2 cellular contexts compared by ENCODE assay signal in the genomic region with DNA sequence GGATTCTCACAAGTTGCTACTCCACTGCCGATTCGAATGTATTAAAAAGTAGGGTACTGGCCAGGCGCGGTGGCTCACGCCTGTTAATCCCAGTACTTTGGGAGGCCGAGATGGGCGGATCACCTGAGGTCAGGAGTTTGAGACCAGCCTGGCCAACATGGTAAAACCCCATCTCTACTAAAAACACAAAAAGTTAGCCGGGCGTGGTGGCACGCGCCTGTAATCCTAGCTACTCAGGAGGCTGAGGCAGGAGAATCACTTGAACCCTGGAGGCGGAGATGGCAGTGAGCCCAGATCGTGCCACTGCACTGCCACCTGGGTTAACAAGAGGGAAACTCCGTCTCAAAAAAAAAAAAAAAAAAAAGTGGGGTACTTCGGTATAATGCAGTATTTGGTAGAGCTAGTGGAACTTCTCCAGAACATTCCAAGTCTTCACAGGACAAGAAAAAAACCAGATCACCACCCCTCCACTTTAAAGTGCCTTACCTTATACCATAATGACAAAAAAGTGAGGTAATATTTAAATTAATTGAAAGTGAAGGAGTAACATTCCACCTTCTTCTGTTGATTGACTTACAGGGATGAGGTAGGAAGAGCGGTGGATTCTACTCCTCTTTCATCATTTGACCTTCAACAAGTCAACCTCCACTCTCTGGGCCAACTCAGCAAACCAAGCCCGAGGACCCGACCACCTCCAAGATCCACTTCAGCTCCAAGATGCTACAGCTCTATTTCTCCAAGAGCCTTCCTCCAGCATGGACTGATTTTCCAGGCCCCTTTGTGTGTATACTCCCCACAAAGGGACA.
TF ChIP-seq lines count a peak whose summit lies in the region.

No MANE protein-coding gene starts in this region.

TF ChIP-seq in GM23338, 12 proteins besides CTCF, POLR2A, EP300 and RAD21:
- TF ChIP-seq, protein P1, sequence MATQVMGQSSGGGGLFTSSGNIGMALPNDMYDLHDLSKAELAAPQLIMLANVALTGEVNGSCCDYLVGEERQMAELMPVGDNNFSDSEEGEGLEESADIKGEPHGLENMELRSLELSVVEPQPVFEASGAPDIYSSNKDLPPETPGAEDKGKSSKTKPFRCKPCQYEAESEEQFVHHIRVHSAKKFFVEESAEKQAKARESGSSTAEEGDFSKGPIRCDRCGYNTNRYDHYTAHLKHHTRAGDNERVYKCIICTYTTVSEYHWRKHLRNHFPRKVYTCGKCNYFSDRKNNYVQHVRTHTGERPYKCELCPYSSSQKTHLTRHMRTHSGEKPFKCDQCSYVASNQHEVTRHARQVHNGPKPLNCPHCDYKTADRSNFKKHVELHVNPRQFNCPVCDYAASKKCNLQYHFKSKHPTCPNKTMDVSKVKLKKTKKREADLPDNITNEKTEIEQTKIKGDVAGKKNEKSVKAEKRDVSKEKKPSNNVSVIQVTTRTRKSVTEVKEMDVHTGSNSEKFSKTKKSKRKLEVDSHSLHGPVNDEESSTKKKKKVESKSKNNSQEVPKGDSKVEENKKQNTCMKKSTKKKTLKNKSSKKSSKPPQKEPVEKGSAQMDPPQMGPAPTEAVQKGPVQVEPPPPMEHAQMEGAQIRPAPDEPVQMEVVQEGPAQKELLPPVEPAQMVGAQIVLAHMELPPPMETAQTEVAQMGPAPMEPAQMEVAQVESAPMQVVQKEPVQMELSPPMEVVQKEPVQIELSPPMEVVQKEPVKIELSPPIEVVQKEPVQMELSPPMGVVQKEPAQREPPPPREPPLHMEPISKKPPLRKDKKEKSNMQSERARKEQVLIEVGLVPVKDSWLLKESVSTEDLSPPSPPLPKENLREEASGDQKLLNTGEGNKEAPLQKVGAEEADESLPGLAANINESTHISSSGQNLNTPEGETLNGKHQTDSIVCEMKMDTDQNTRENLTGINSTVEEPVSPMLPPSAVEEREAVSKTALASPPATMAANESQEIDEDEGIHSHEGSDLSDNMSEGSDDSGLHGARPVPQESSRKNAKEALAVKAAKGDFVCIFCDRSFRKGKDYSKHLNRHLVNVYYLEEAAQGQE (IDR thresholded peaks at IDR 0.05; ENCODE audit: unreplicated experiment), result no peak
- TF ChIP-seq ZNF331 (CRISPR knock-in tag; IDR thresholded peaks at IDR 0.05; ENCODE audit: low read depth), result no peak
- TF ChIP-seq, protein P2, sequence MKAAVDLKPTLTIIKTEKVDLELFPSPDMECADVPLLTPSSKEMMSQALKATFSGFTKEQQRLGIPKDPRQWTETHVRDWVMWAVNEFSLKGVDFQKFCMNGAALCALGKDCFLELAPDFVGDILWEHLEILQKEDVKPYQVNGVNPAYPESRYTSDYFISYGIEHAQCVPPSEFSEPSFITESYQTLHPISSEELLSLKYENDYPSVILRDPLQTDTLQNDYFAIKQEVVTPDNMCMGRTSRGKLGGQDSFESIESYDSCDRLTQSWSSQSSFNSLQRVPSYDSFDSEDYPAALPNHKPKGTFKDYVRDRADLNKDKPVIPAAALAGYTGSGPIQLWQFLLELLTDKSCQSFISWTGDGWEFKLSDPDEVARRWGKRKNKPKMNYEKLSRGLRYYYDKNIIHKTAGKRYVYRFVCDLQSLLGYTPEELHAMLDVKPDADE (IDR thresholded peaks at IDR 0.05), result no peak
- no peak for TF ChIP-seq ZNF114 (CRISPR knock-in tag; IDR thresholded peaks at IDR 0.05)
- no peak for TF ChIP-seq POLR2AphosphoS5 (IDR thresholded peaks at IDR 0.05; ENCODE audit: low read depth)
- TF ChIP-seq EZH2 (IDR thresholded peaks at IDR 0.05; ENCODE audit: low read depth, unreplicated experiment), result no peak
- TF ChIP-seq JUNB (IDR thresholded peaks at IDR 0.05; ENCODE audit: unreplicated experiment), result no peak
- no peak for TF ChIP-seq STAT1 (IDR thresholded peaks at IDR 0.05; ENCODE audit: unreplicated experiment)
- no peak for TF ChIP-seq CREB1 (CRISPR knock-in tag; IDR thresholded peaks at IDR 0.05; ENCODE audit: low read depth)
- TF ChIP-seq NANOG (IDR thresholded peaks at IDR 0.05; ENCODE audit: borderline replicate concordance), result no peak

TF ChIP-seq in neural cell, 6 proteins besides CTCF, POLR2A, EP300 and RAD21 (continued from another document):
- TF ChIP-seq TAF1 (IDR thresholded peaks at IDR 0.05; ENCODE audit: low read depth), result no peak
